19 cellular contexts compared by ENCODE assay signal in the genomic region with DNA sequence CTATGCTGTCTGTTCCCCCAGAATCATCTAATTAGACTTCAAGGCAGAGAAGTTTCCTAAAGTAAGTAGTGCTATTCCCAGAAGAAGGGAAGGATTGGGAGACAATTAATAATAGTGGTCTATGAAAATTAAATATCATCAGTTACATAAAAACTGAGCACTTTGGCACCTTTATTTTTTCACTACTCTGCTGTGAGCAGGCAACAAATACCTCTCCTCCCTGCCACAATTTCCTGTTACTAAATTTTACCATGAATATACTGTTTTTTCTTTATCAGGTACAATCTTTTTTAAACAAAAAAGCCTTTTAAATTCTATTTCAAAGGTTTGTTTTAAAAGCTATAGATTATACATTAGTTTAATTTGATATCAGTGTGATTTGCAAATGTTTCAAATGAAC. TPM values are rescaled to one million over a fixed set of nuclear protein-coding genes. Genes with fewer than 3 reads are reported as not detected.
DNase-seq lines count a peak whose midpoint lies in the region; ATAC-seq, FAIRE-seq and TF ChIP-seq lines count a peak whose summit lies in the region.
"Had no signal": no experiment of that assay in that cellular context is flagged by ENCODE, and none has a peak within 500 bp of the region (broad histone marks: within the 10 kb centered on the region; RNA-seq: fewer than 3 reads in every experiment).

No MANE protein-coding gene starts in this region.

- H3K36me3 ChIP-seq in CD8-positive, alpha-beta T cell (ENCODE audit: insufficient read depth, low read length), result no peaks in the 10 kb centered on the region
- H3K36me3 ChIP-seq: MG63 had no signal

- H3K27me3 Mint-ChIP-seq in activated CD4-positive, alpha-beta T cell treated with anti-CD3 and anti-CD28 coated beads, Interleukin-2, amount 10 ng/mL, durations not matched to agents 7 days and 5 days, result no peaks in the 10 kb centered on the region
- no peaks in the 10 kb centered on the region for H3K27me3 Mint-ChIP-seq in CD8-positive, alpha-beta T cell (ENCODE audit: low read depth)
- H3K27me3 Mint-ChIP-seq in T-helper 2 cell treated with Interferon-gamma antibody and Interleukin-4, amounts not matched to agents 5 μg/mL and 100 μg/mL, for 36 hours (ENCODE audit: low read depth), result peaks cover 4% of the 10 kb centered on the region
- H3K27me3 Mint-ChIP-seq in immature natural killer cell (ENCODE audit: low read depth in 3 of 3), result peaks cover 0 to 2% (median 0%) of the 10 kb centered on the region in 3 donors
- no peaks in the 10 kb centered on the region for H3K27me3 Mint-ChIP-seq in stimulated activated memory B cell treated with anti-CD40 and anti-IgM and Interleukin-4, amounts not matched to agents 10 μg/mL and 1 μg/mL and 100 μg/mL, for 72 hours

- peak overlapping the region; percentile 55 for H3K27ac Mint-ChIP-seq in activated CD4-positive, alpha-beta T cell treated with anti-CD3 and anti-CD28 coated beads, Interleukin-2, amount 10 ng/mL, durations not matched to agents 7 days and 5 days
- H3K27ac Mint-ChIP-seq in CD8-positive, alpha-beta T cell, result peak overlapping the region; percentile 79
- H3K27ac Mint-ChIP-seq in T-helper 2 cell treated with Interferon-gamma antibody and Interleukin-4, amounts not matched to agents 5 μg/mL and 100 μg/mL, for 36 hours, result peak overlapping the region; percentile 72
- H3K27ac Mint-ChIP-seq in immature natural killer cell, result peak overlapping the region; percentile 5 to 85 (median 44)
- no peak overlapping the region for H3K27ac Mint-ChIP-seq in stimulated activated memory B cell treated with anti-CD40 and anti-IgM and Interleukin-4, amounts not matched to agents 10 μg/mL and 1 μg/mL and 100 μg/mL, for 72 hours

- TF ChIP-seq CTCF in CD8-positive, alpha-beta T cell (IDR thresholded peaks at IDR 0.05), result no peak

- ATAC-seq in CD8-positive, alpha-beta T cell, result no peak
- ATAC-seq in stimulated activated memory B cell treated with anti-CD40 and anti-IgM and Interleukin-4, amounts not matched to agents 10 μg/mL and 1 μg/mL and 100 μg/mL, for 72 hours, result no peak

- peak overlapping the region; percentile 8 for H3K4me3 ChIP-seq in CD8-positive, alpha-beta T cell (ENCODE audit: low read depth, low read length)
- H3K4me3 ChIP-seq: MG63 had no signal

- peak overlapping the region; percentile 1 for H3K27ac ChIP-seq in CD8-positive, alpha-beta T cell (ENCODE audit: low read depth, low read length)

- no peaks in the 10 kb centered on the region for H3K27me3 ChIP-seq in CD8-positive, alpha-beta T cell (ENCODE audit: insufficient read depth, low read length)
- H3K27me3 ChIP-seq: MG63 had no signal

- DNase-seq in activated CD4-positive, alpha-beta T cell treated with anti-CD3 and anti-CD28 coated beads, Interleukin-2, amount 10 ng/mL, durations not matched to agents 7 days and 5 days, result no peak
- DNase-seq in activated CD4-positive, alpha-beta T cell treated with anti-CD3 and anti-CD28 coated beads, Interleukin-2, amount 50 U/mL, for 1 hour, result no peak
- no peak for DNase-seq in CD8-positive, alpha-beta T cell
- DNase-seq in T-helper 2 cell treated with Interferon-gamma antibody and Interleukin-4, amounts not matched to agents 5 μg/mL and 100 μg/mL, for 36 hours (ENCODE audit: low spot score), result no peak
- DNase-seq in immature natural killer cell (peak in 1 of 3 donors; percentile 3), GM12892 (ENCODE audit: insufficient read length) (no peak), iPS-NIHi7 (ENCODE audit: extremely low spot score) (no peak)
- DNase-seq: C1 segment of cervical spinal cord; DND-41; GDM1; KG1; MG63; NCI-H1105; NCI-H1694 treated with DMSO at 0.1 percent for 48 hours; NCI-H69; NK-92 treated with Interleukin-12 subunit alpha and Interleukin-12 subunit beta, amount 100 ng/mL, for 24 hours had no signal

- no peaks in the 10 kb centered on the region for H3K9me3 ChIP-seq in CD8-positive, alpha-beta T cell (ENCODE audit: low read length)
- H3K9me3 ChIP-seq: MG63 had no signal

- peaks cover 40% of the 10 kb centered on the region for H3K4me1 ChIP-seq in CD8-positive, alpha-beta T cell (ENCODE audit: insufficient read depth, low read length)

- TF ChIP-seq POLR2A in GM12892 (IDR thresholded peaks at IDR 0.05; ENCODE audit: low read depth, low read length), result no peak

- CTCF ChIA-PET in activated CD4-positive, alpha-beta T cell treated with anti-CD3 and anti-CD28 coated beads, Interleukin-2, amount 10 ng/mL, durations not matched to agents 7 days and 5 days (lab: Charles Lee), result no interaction called here
- CTCF ChIA-PET in CD8-positive, alpha-beta T cell (lab: Charles Lee), result no interaction called here

- peaks cover 21% of the 10 kb centered on the region for H3K4me1 Mint-ChIP-seq in activated CD4-positive, alpha-beta T cell treated with anti-CD3 and anti-CD28 coated beads, Interleukin-2, amount 10 ng/mL, durations not matched to agents 7 days and 5 days
- H3K4me1 Mint-ChIP-seq in CD8-positive, alpha-beta T cell (ENCODE audit: low read depth), result peaks cover 50% of the 10 kb centered on the region
- peaks cover 32% of the 10 kb centered on the region for H3K4me1 Mint-ChIP-seq in T-helper 2 cell treated with Interferon-gamma antibody and Interleukin-4, amounts not matched to agents 5 μg/mL and 100 μg/mL, for 36 hours (ENCODE audit: low read depth)
- H3K4me1 Mint-ChIP-seq in immature natural killer cell, result peaks cover 36 to 49% of the 10 kb centered on the region in 2 donors
- H3K4me1 Mint-ChIP-seq in stimulated activated memory B cell treated with anti-CD40 and anti-IgM and Interleukin-4, amounts not matched to agents 10 μg/mL and 1 μg/mL and 100 μg/mL, for 72 hours, result peaks cover 11% of the 10 kb centered on the region

- POLR2A ChIA-PET in activated CD4-positive, alpha-beta T cell treated with anti-CD3 and anti-CD28 coated beads, Interleukin-2, amount 10 ng/mL, durations not matched to agents 7 days and 5 days (lab: Charles Lee), result no interaction called here
- POLR2A ChIA-PET in CD8-positive, alpha-beta T cell (lab: Charles Lee), result interaction anchor here (1.0 kb wide), 1 partner anchor 29 kb away, joined by 3 read pairs; a partner anchor contains a TSS

- H3K36me3 Mint-ChIP-seq in activated CD4-positive, alpha-beta T cell treated with anti-CD3 and anti-CD28 coated beads, Interleukin-2, amount 10 ng/mL, durations not matched to agents 7 days and 5 days (ENCODE audit: low read depth), result peaks cover 3% of the 10 kb centered on the region
- no peaks in the 10 kb centered on the region for H3K36me3 Mint-ChIP-seq in CD8-positive, alpha-beta T cell
- H3K36me3 Mint-ChIP-seq in T-helper 2 cell treated with Interferon-gamma antibody and Interleukin-4, amounts not matched to agents 5 μg/mL and 100 μg/mL, for 36 hours (ENCODE audit: low read depth), result no peaks in the 10 kb centered on the region
- H3K36me3 Mint-ChIP-seq in immature natural killer cell, result peaks cover 0 to 4% (median 0%) of the 10 kb centered on the region in 3 donors
- no peaks in the 10 kb centered on the region for H3K36me3 Mint-ChIP-seq in stimulated activated memory B cell treated with anti-CD40 and anti-IgM and Interleukin-4, amounts not matched to agents 10 μg/mL and 1 μg/mL and 100 μg/mL, for 72 hours

- peaks cover 2% of the 10 kb centered on the region for H3K9me3 Mint-ChIP-seq in activated CD4-positive, alpha-beta T cell treated with anti-CD3 and anti-CD28 coated beads, Interleukin-2, amount 10 ng/mL, durations not matched to agents 7 days and 5 days
- no peaks in the 10 kb centered on the region for H3K9me3 Mint-ChIP-seq in CD8-positive, alpha-beta T cell
- H3K9me3 Mint-ChIP-seq in T-helper 2 cell treated with Interferon-gamma antibody and Interleukin-4, amounts not matched to agents 5 μg/mL and 100 μg/mL, for 36 hours, result peaks cover 3% of the 10 kb centered on the region
- no peaks in the 10 kb centered on the region for H3K9me3 Mint-ChIP-seq in immature natural killer cell
- no peaks in the 10 kb centered on the region for H3K9me3 Mint-ChIP-seq in stimulated activated memory B cell treated with anti-CD40 and anti-IgM and Interleukin-4, amounts not matched to agents 10 μg/mL and 1 μg/mL and 100 μg/mL, for 72 hours

- intact Hi-C loops in CD8-positive, alpha-beta T cell (cut with DNase I, micrococcal nuclease), result loop anchor here in 1 of 2 experiments (2.0 to 5.0 kb wide), 2 partner anchors 29 to 42 kb away; a partner anchor contains a TSS

- no peak for FAIRE-seq in GM12892 (lab: Jason Lieb, UNC)
- FAIRE-seq: D721Med, H1 had no signal

- no peak overlapping the region for H3K4me3 Mint-ChIP-seq in activated CD4-positive, alpha-beta T cell treated with anti-CD3 and anti-CD28 coated beads, Interleukin-2, amount 10 ng/mL, durations not matched to agents 7 days and 5 days
- H3K4me3 Mint-ChIP-seq in CD8-positive, alpha-beta T cell, result peak overlapping the region; percentile 40
- H3K4me3 Mint-ChIP-seq in T-helper 2 cell treated with Interferon-gamma antibody and Interleukin-4, amounts not matched to agents 5 μg/mL and 100 μg/mL, for 36 hours, result peak overlapping the region; percentile 65
- H3K4me3 Mint-ChIP-seq in immature natural killer cell, result peak overlapping the region; percentile 59 to 72 (median 65)
- H3K4me3 Mint-ChIP-seq in stimulated activated memory B cell treated with anti-CD40 and anti-IgM and Interleukin-4, amounts not matched to agents 10 μg/mL and 1 μg/mL and 100 μg/mL, for 72 hours, result no peak overlapping the region

RNA-seq across cellular contexts. Expression of a gene that starts 29.4 kb away (rescaled TPM):
- 10 to 100 TPM; 32.5 to 34.6 TPM for total RNA-seq in activated CD4-positive, alpha-beta T cell treated with anti-CD3 and anti-CD28 coated beads, Interleukin-2, amount 10 ng/mL, durations not matched to agents 7 days and 5 days
- 10 to 100 TPM; 47.1 to 49.3 TPM for total RNA-seq in CD8-positive, alpha-beta T cell
- 10 to 100 TPM; 30.0 to 54.0 (median 33.9) TPM for polyA plus RNA-seq in immature natural killer cell
- 7.5 TPM for polyA plus RNA-seq in GM12892 (2012; ENCODE audit: missing spikeins)

Comparison
In these comparisons a context has a peak if more than half of its experiments do, and no peak if none do; other contexts are left out.
1. H3K4me3 Mint-ChIP-seq: peak in CD8-positive, alpha-beta T cell (single experiment), T-helper 2 cell treated with Interferon-gamma antibody and Interleukin-4, amounts not matched to agents 5 μg/mL and 100 μg/mL, for 36 hours (single experiment) and immature natural killer cell (5 of 5); none in activated CD4-positive, alpha-beta T cell treated with anti-CD3 and anti-CD28 coated beads, Interleukin-2, amount 10 ng/mL, durations not matched to agents 7 days and 5 days (single experiment) and stimulated activated memory B cell treated with anti-CD40 and anti-IgM and Interleukin-4, amounts not matched to agents 10 μg/mL and 1 μg/mL and 100 μg/mL, for 72 hours (single experiment).